ENCODE assay signal across 8 cellular contexts in genomic region chr18:59846814-59847490, GRCh38. TPM values are rescaled to one million over a fixed set of nuclear protein-coding genes. Genes with fewer than 3 reads are reported as not detected.
DNase-seq lines count a peak whose midpoint lies in the region; ATAC-seq and TF ChIP-seq lines count a peak whose summit lies in the region.

No MANE protein-coding gene starts in this region.

- POLR2A ChIA-PET in A673 (lab: Charles Lee; ENCODE audit: low non-redundant PET) = no interaction called here

- H3K9me3 ChIP-seq in mesenchymal stem cell (ENCODE audit: control insufficient read depth, low read length) = no peaks in the 10 kb centered on the region
- H3K9me3 ChIP-seq in A673 (ENCODE audit: low read depth, low read length, poor library complexity, severe bottlenecking) = no peaks in the 10 kb centered on the region
- no peaks in the 10 kb centered on the region for H3K9me3 ChIP-seq in testis

- DNase-seq in AG08395 (ENCODE audit: low spot score) (peak; percentile 72), mesenchymal stem cell (peak; percentile 89), A673 (ENCODE audit: low spot score) (no peak), SW 1271 (lab: John Stamatoyannopoulos, UW) (no peak), testis (no peak)
- peak; percentile 60 for DNase-seq in activated CD4-positive, CD25-positive, alpha-beta regulatory T cell treated with anti-CD3 and anti-CD28 coated beads, Interleukin-2, amount 50 U/mL, for 72 hours

- H2BK120ac ChIP-seq in mesenchymal stem cell (ENCODE audit: low read depth, low read length) = peak overlapping the region; percentile 19

- BruUV-seq in A673 (replicated peaks; lab: Mats Ljungman, UMichigan) = no TSS peak

- intact Hi-C loops in A673 (cut with micrococcal nuclease; ENCODE audit: unreplicated experiment) = no loop called here
- intact Hi-C loops in testis (cut with DNase I; ENCODE audit: low total_unique reads) = no loop called here

- no peak overlapping the region for H3K9ac ChIP-seq in mesenchymal stem cell (ENCODE audit: low read length)

- H3K14ac ChIP-seq in mesenchymal stem cell (ENCODE audit: low read length in 2 of 2) = no peak overlapping the region

- H3K27ac ChIP-seq in mesenchymal stem cell (ENCODE audit: low read length, poor library complexity, severe bottlenecking) (no peak overlapping the region), A673 (ENCODE audit: low read depth, low read length, poor library complexity, severe bottlenecking) (no peak overlapping the region), testis (no peak overlapping the region)

- ATAC-seq in GM19043 (IDR thresholded peaks at IDR 0.05; ENCODE audit: low read depth, unreplicated experiment) (peak; percentile 94), HG03060 (IDR thresholded peaks at IDR 0.05; ENCODE audit: low read depth, unreplicated experiment) (peak; percentile 95)

- H3K4me2 ChIP-seq in mesenchymal stem cell (ENCODE audit: low read length, poor library complexity, severe bottlenecking) = no peak overlapping the region

- no peak overlapping the region for H3K4me3 ChIP-seq in mesenchymal stem cell (ENCODE audit: insufficient read depth in 1 of 2, low read depth in 1 of 2, low read length in 2 of 2)
- no peak overlapping the region for H3K4me3 ChIP-seq in A673 (ENCODE audit: low read depth, low read length, poor library complexity, severe bottlenecking)
- H3K4me3 ChIP-seq in testis = no peak overlapping the region

- no peaks in the 10 kb centered on the region for H3K79me1 ChIP-seq in mesenchymal stem cell (replicated peaks; ENCODE audit: low read length, poor library complexity, severe bottlenecking)

- H2BK5ac ChIP-seq in mesenchymal stem cell (ENCODE audit: low read depth, low read length, poor library complexity, severe bottlenecking) = no peak overlapping the region

- no peak overlapping the region for H2AK5ac ChIP-seq in mesenchymal stem cell (ENCODE audit: low read length, severe bottlenecking)

- no peak for TF ChIP-seq CTCF in A673 (conservative IDR thresholded peaks at IDR 0.05; ENCODE audit: low read depth, low read length)
- no peak for TF ChIP-seq CTCF in testis (IDR thresholded peaks at IDR 0.05)

- TF ChIP-seq POLR2A in testis (IDR thresholded peaks at IDR 0.05) = no peak

- H3K4me1 ChIP-seq in mesenchymal stem cell (ENCODE audit: control insufficient read depth, insufficient read depth, low read depth, low read length) = no peaks in the 10 kb centered on the region
- H3K4me1 ChIP-seq in A673 (ENCODE audit: insufficient read depth, low read length, poor library complexity, severe bottlenecking) = no peaks in the 10 kb centered on the region
- H3K4me1 ChIP-seq in testis = no peaks in the 10 kb centered on the region

- no peak overlapping the region for H4K8ac ChIP-seq in mesenchymal stem cell (ENCODE audit: low read length)

- H3K4ac ChIP-seq in mesenchymal stem cell (ENCODE audit: low read depth in 1 of 2, low read length in 2 of 2) = peak overlapping the region in 1 of 2 experiments; percentile 51

- no peak overlapping the region for H2BK15ac ChIP-seq in mesenchymal stem cell (ENCODE audit: low read depth, poor library complexity, severe bottlenecking)

- H4K91ac ChIP-seq in mesenchymal stem cell (ENCODE audit: low read length) = no peak overlapping the region

- no peak overlapping the region for H2AFZ ChIP-seq in mesenchymal stem cell (ENCODE audit: low read depth, low read length)

- CTCF ChIA-PET in A673 (lab: Charles Lee) = no interaction called here

- H3K23ac ChIP-seq in mesenchymal stem cell (ENCODE audit: low read length in 2 of 2) = no peak overlapping the region

- H2BK12ac ChIP-seq in mesenchymal stem cell (ENCODE audit: low read length in 2 of 2) = no peak overlapping the region

- 78% methylated on average over 8 of the region's 9 CpGs for WGBS in mesenchymal stem cell
- WGBS in testis, 2 donors = 80 to 90% methylated on average over 9 of the region's 9 CpGs

- H3K18ac ChIP-seq in mesenchymal stem cell (ENCODE audit: low read depth in 1 of 2, low read length in 2 of 2) = no peak overlapping the region

- H3K36me3 ChIP-seq in mesenchymal stem cell (ENCODE audit: control insufficient read depth in 1 of 2, insufficient read depth in 2 of 2, low read depth in 1 of 2, low read length in 2 of 2) (no peaks in the 10 kb centered on the region), A673 (ENCODE audit: insufficient read depth, low read length, poor library complexity, severe bottlenecking) (no peaks in the 10 kb centered on the region), testis (ENCODE audit: low read depth, missing control alignments) (no peaks in the 10 kb centered on the region)

- H3K27me3 ChIP-seq in mesenchymal stem cell (ENCODE audit: control insufficient read depth in 1 of 2, insufficient read depth in 1 of 2, low read length in 2 of 2) = peaks cover 0 to 2% of the 10 kb centered on the region in 2 experiments
- no peaks in the 10 kb centered on the region for H3K27me3 ChIP-seq in A673 (replicated peaks; ENCODE audit: insufficient read depth, low read depth, low read length, poor library complexity)
- no peaks in the 10 kb centered on the region for H3K27me3 ChIP-seq in testis

RNA-seq across cellular contexts. Expression of gene PMAIP1, which starts 52.8 kb away (rescaled TPM):
- polyA plus RNA-seq in mesenchymal stem cell (2013, experiment 1 of 2) = 84.5 TPM
- 88.7 TPM for polyA plus RNA-seq in mesenchymal stem cell (2013, experiment 2 of 2)
- total RNA-seq in A673 (2021) (43.6 TPM in 2 replicates), testis (1 to 10 TPM; 4.8 to 6.0 TPM)
- 4.7 TPM for polyA plus RNA-seq in testis (ENCODE audit: insufficient read depth, low read depth, low replicate concordance)

Comparison
In these comparisons a context has a peak if more than half of its experiments do, and no peak if none do; other contexts are left out.
1. DNase-seq: peak in AG08395 (single experiment), activated CD4-positive, CD25-positive, alpha-beta regulatory T cell treated with anti-CD3 and anti-CD28 coated beads, Interleukin-2, amount 50 U/mL, for 72 hours (single experiment) and mesenchymal stem cell (single experiment); none in A673 (single experiment), SW 1271 (0 of 2) and testis (single experiment).